ENCODE assay signal across 29 cellular contexts in genomic region chr10:11568578-11568977, GRCh38.
"Had no signal": no experiment of that assay in that cellular context is flagged by ENCODE, and none has a peak within 500 bp of the region (broad histone marks: within the 10 kb centered on the region; RNA-seq: fewer than 3 reads in every experiment).

No MANE protein-coding gene starts in this region.

- H3K27me3 ChIP-seq: colonic mucosa, gastrocnemius medialis, neural progenitor cell, transverse colon had no signal

- H3K9ac ChIP-seq: neural progenitor cell, parathyroid adenoma had no signal

- H3K36me3 ChIP-seq: colonic mucosa, gastrocnemius medialis, neural progenitor cell, thoracic aorta, transverse colon had no signal

- ATAC-seq: esophagus mucosa; gastrocnemius medialis; left lobe of liver; mucosa of descending colon; naive thymus-derived CD4-positive, alpha-beta T cell; sciatic nerve had no signal

- H3K4me2 ChIP-seq: neural progenitor cell, smooth muscle cell had no signal

- H3K27me3 Mint-ChIP-seq: dendritic cell treated with granulocyte-macrophage colony-stimulating factor and Interleukin-4, amounts not matched to agents 40 ng/mL and 50 ng/mL, for 4 days; progenitor cell of endocrine pancreas; stimulated activated naive CD8-positive, alpha-beta T cell treated with anti-CD3 and anti-CD28 coated beads, Interleukin-15, Interleukin-2, amounts not matched to agents 100 ng/mL and 50 ng/mL, for 24 hours had no signal

- H3K4me3 ChIP-seq: colonic mucosa, gastrocnemius medialis, lung, mucosa of descending colon, neural progenitor cell, smooth muscle cell, thoracic aorta, transverse colon had no signal

- H3K4me1 ChIP-seq: colonic mucosa, gastrocnemius medialis had no signal

- DNase-seq: colonic mucosa; effector CD8-positive, alpha-beta T cell; endodermal cell; foreskin fibroblast; gastrocnemius medialis; head of caudate nucleus; mesenchymal stem cell; mucosa of descending colon; naive thymus-derived CD4-positive, alpha-beta T cell; stimulated activated CD4-positive, alpha-beta T cell treated with anti-CD3 and anti-CD28 coated beads, Interleukin-12 subunit alpha, Interleukin-12 subunit beta, amount 100 ng/mL, for 4 hours; stimulated activated CD4-positive, alpha-beta T cell treated with anti-CD3 and anti-CD28 coated beads, Interleukin-1b, Interleukin-23, amount 100 ng/mL, for 48 hours; stimulated activated CD4-positive, alpha-beta T cell treated with anti-CD3 and anti-CD28 coated beads, Interleukin-4, amount 100 ng/mL, for 1 hour; stimulated activated CD8-positive, alpha-beta memory T cell treated with anti-CD3 and anti-CD28 coated beads, Interleukin-4, amount 100 ng/mL, for 48 hours; transverse colon had no signal

- H3K9me3 Mint-ChIP-seq: dendritic cell treated with granulocyte-macrophage colony-stimulating factor and Interleukin-4, amounts not matched to agents 40 ng/mL and 50 ng/mL, for 4 days; endodermal cell; nephron; stimulated activated naive CD8-positive, alpha-beta T cell treated with anti-CD3 and anti-CD28 coated beads, Interleukin-15, Interleukin-2, amounts not matched to agents 100 ng/mL and 50 ng/mL, for 24 hours had no signal

- H3K9me3 ChIP-seq: colonic mucosa, gastrocnemius medialis, mucosa of descending colon, thoracic aorta, transverse colon had no signal

- FAIRE-seq: keratinocyte had no signal

- H3K27ac ChIP-seq: colonic mucosa, epithelial cell of prostate, gastrocnemius medialis, neural progenitor cell, parathyroid adenoma, thoracic aorta, transverse colon had no signal

- H2AFZ ChIP-seq: neural progenitor cell, parathyroid adenoma had no signal

- H3K4me3 Mint-ChIP-seq: dendritic cell treated with granulocyte-macrophage colony-stimulating factor and Interleukin-4, amounts not matched to agents 40 ng/mL and 50 ng/mL, for 4 days; endodermal cell; mesothelial cell of epicardium; naive thymus-derived CD4-positive, alpha-beta T cell; nephron; neural progenitor cell; stimulated activated naive CD8-positive, alpha-beta T cell treated with anti-CD3 and anti-CD28 coated beads, Interleukin-15, Interleukin-2, amounts not matched to agents 100 ng/mL and 50 ng/mL, for 24 hours had no signal

- H3K27ac Mint-ChIP-seq: dendritic cell treated with granulocyte-macrophage colony-stimulating factor and Interleukin-4, amounts not matched to agents 40 ng/mL and 50 ng/mL, for 4 days; endodermal cell; mesothelial cell of epicardium; naive thymus-derived CD4-positive, alpha-beta T cell; nephron; neural progenitor cell; stimulated activated naive CD8-positive, alpha-beta T cell treated with anti-CD3 and anti-CD28 coated beads, Interleukin-15, Interleukin-2, amounts not matched to agents 100 ng/mL and 50 ng/mL, for 24 hours had no signal
